ENCODE assay signal across 3 cellular contexts in genomic region chr3:88677311-88677710, GRCh38.
"Had no signal": no experiment of that assay in that cellular context is flagged by ENCODE, and none has a peak within 500 bp of the region (broad histone marks: within the 10 kb centered on the region; RNA-seq: fewer than 3 reads in every experiment).

No MANE protein-coding gene starts in this region.

- H3K4me3 ChIP-seq: GM12878 had no signal

- DNase-seq: GDM1, GF-D8 had no signal

- ATAC-seq: GM12878 had no signal
